In the genomic region with DNA sequence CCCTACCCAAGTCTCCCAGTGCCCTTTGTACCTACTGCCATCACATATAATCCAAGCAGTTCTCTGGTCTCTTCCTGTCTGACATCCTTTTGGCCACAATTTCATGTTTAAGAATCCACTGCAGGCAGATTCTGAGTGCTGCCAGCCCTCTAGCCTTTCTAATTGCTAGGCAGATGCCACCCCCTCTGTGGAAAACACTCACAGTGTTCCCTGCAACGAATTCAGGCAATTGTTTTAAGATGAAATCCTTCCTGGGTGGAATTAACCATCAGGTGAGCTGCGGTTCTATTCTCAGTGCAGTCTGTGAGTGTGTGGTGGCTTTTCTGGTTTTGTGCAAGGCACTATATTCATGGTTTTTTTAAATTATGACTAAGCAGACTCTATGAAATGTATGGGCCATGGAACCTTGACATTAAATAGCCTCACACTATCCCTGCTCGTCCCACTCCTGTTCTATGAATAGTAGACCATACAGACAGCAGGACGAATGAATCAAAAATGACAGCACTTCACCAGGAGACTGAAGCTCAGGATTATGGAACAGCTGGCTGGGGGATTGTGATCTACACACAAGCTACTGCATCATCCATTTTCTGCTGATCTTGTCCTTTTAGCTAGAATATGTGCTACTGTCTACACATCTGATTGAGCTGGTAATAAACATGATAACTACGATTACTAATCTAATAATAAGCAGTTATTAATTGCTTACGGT, we compare ENCODE assay signal across 1 cellular context.
TF ChIP-seq lines count a peak whose summit lies in the region.

No MANE protein-coding gene starts in this region.

TF ChIP-seq in K562, 482 proteins besides CTCF, POLR2A, EP300 and RAD21:
- TF ChIP-seq ZNF77 (CRISPR knock-in tag; IDR thresholded peaks at IDR 0.05) (no peak), ZNF316 (IDR thresholded peaks at IDR 0.05) (0 out of 2 replicates have a peak, but pooled peaks have one; percentile 14)
TF ChIP-seq in K562: peak in this region for 1.
